ENCODE assay signal across 1 cellular context in genomic region chr16:52450906-52451305, GRCh38.
TF ChIP-seq lines count a peak whose summit lies in the region.

No MANE protein-coding gene starts in this region.

TF ChIP-seq in HepG2, 621 proteins besides CTCF, POLR2A, EP300 and RAD21 (continued from another document):
- no peak for TF ChIP-seq ZHX2 (IDR thresholded peaks at IDR 0.05; ENCODE audit: low read depth)
- TF ChIP-seq ZHX2 (CRISPR knock-in tag; IDR thresholded peaks at IDR 0.05; ENCODE audit: borderline replicate concordance), result no peak
- TF ChIP-seq, protein P1, sequence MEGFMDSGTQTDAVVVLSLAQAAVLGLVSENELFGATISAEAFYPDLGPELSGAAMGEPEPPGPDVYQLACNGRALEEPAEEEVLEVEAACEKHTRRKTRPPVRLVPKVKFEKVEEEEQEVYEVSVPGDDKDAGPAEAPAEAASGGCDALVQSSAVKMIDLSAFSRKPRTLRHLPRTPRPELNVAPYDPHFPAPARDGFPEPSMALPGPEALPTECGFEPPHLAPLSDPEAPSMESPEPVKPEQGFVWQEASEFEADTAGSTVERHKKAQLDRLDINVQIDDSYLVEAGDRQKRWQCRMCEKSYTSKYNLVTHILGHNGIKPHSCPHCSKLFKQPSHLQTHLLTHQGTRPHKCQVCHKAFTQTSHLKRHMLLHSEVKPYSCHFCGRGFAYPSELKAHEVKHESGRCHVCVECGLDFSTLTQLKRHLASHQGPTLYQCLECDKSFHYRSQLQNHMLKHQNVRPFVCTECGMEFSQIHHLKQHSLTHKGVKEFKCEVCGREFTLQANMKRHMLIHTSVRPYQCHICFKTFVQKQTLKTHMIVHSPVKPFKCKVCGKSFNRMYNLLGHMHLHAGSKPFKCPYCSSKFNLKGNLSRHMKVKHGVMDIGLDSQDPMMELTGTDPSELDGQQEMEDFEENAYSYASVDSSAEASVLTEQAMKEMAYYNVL (CRISPR knock-in tag; IDR thresholded peaks at IDR 0.05; ENCODE audit: borderline replicate concordance), result no peak
- no peak for TF ChIP-seq IRF9 (CRISPR knock-in tag; IDR thresholded peaks at IDR 0.05; ENCODE audit: borderline replicate concordance)
- TF ChIP-seq MYNN (CRISPR knock-in tag; IDR thresholded peaks at IDR 0.05; ENCODE audit: low read depth), result no peak
- TF ChIP-seq SIX1 (CRISPR knock-in tag; IDR thresholded peaks at IDR 0.05; ENCODE audit: borderline replicate concordance), result no peak
- TF ChIP-seq KLF11 (CRISPR knock-in tag; IDR thresholded peaks at IDR 0.05), result no peak
- TF ChIP-seq ZNF224 (CRISPR knock-in tag; IDR thresholded peaks at IDR 0.05), result no peak
- TF ChIP-seq ZNF414 (CRISPR knock-in tag; IDR thresholded peaks at IDR 0.05), result no peak
- no peak for TF ChIP-seq ZNF180 (CRISPR knock-in tag; IDR thresholded peaks at IDR 0.05; ENCODE audit: borderline replicate concordance, low read depth)
- no peak for TF ChIP-seq IKZF1 (IDR thresholded peaks at IDR 0.05)
- TF ChIP-seq RELA (CRISPR knock-in tag; IDR thresholded peaks at IDR 0.05), result no peak
- TF ChIP-seq MEIS2 (CRISPR knock-in tag; IDR thresholded peaks at IDR 0.05), result no peak
- TF ChIP-seq ZNF788 (CRISPR knock-in tag; IDR thresholded peaks at IDR 0.05; ENCODE audit: borderline replicate concordance), result no peak
